Comparison of ENCODE assay signal across 29 cellular contexts in the genomic region with DNA sequence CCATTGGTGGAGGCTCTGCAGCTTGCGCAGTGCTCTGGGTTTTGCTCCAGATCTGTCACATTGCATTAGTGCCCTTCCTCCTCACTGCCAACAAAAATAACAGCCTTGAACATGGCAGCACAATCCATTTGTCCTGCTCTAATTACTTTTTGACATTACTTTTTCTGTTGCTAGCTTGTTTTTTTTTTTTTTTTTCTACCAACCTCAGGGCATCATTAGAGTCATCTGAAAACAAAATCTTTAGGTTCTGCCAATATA.
DNase-seq lines count a peak whose midpoint lies in the region; ATAC-seq lines count a peak whose summit lies in the region.
"Had no signal": no experiment of that assay in that cellular context is flagged by ENCODE, and none has a peak within 500 bp of the region (broad histone marks: within the 10 kb centered on the region; RNA-seq: fewer than 3 reads in every experiment).

No MANE protein-coding gene starts in this region.

- H3K4me3 Mint-ChIP-seq in activated naive CD4-positive, alpha-beta T cell treated with anti-CD3 and anti-CD28 coated beads, Interleukin-2, amount 10 ng/mL, durations not matched to agents 7 days and 5 days, result no peak overlapping the region
- H3K4me3 Mint-ChIP-seq: CD8-positive, alpha-beta T cell; H9; HFFc6 had no signal

- H3K9me3 Mint-ChIP-seq in activated naive CD4-positive, alpha-beta T cell treated with anti-CD3 and anti-CD28 coated beads, Interleukin-2, amount 10 ng/mL, durations not matched to agents 7 days and 5 days, result no peaks in the 10 kb centered on the region
- H3K9me3 Mint-ChIP-seq: CD8-positive, alpha-beta T cell; H9; HFFc6 had no signal

- H3K36me3 Mint-ChIP-seq in activated naive CD4-positive, alpha-beta T cell treated with anti-CD3 and anti-CD28 coated beads, Interleukin-2, amount 10 ng/mL, durations not matched to agents 7 days and 5 days, result no peaks in the 10 kb centered on the region
- H3K36me3 Mint-ChIP-seq: CD8-positive, alpha-beta T cell had no signal

- no peak for ATAC-seq in HG03135 (IDR thresholded peaks at IDR 0.05; ENCODE audit: unreplicated experiment)
- ATAC-seq: A549; CD8-positive, alpha-beta T cell had no signal

- H3K27me3 Mint-ChIP-seq in activated naive CD4-positive, alpha-beta T cell treated with anti-CD3 and anti-CD28 coated beads, Interleukin-2, amount 10 ng/mL, durations not matched to agents 7 days and 5 days, result peaks cover 15% of the 10 kb centered on the region

- in situ Hi-C loops in G401 (cut with HindIII; ENCODE audit: low sequenced_read_pairs), result no loop called here

- DNase-seq in Ammon's horn (ENCODE audit: low spot score), result peak; percentile 7
- DNase-seq in G401 (ENCODE audit: low spot score), result peak; percentile 97
- peak; percentile 96 for DNase-seq in cerebellar cortex (ENCODE audit: low spot score)
- DNase-seq in globus pallidus (ENCODE audit: low spot score), result peak; percentile 11
- DNase-seq in activated naive CD4-positive, alpha-beta T cell treated with anti-CD3 and anti-CD28 coated beads, Interleukin-2, amount 10 ng/mL, durations not matched to agents 7 days and 5 days, result no peak
- DNase-seq in nucleus accumbens (lab: John Stamatoyannopoulos, UW), result no peak
- no peak for DNase-seq in activated effector memory CD4-positive, alpha-beta T cell treated with anti-CD3 and anti-CD28 coated beads, Interleukin-2, amount 50 U/mL, for 16 hours
- DNase-seq: AML-193; CD8-positive, alpha-beta T cell; DMS 273 treated with DMSO at 0.1 percent for 48 hours; DMS79; EL; H9; HFFc6; IMR-90; KG1; MG63; NCI-H1417; NCI-H1694; NCI-H2081 treated with DMSO at 0.1 percent for 48 hours; NCI-H2171; NCI-H226; NCI-H510A; NCI-H69; RPMI8226; SHP77 treated with DMSO at 0.1 percent for 48 hours; SW 1271 had no signal

- H3K4me1 Mint-ChIP-seq in activated naive CD4-positive, alpha-beta T cell treated with anti-CD3 and anti-CD28 coated beads, Interleukin-2, amount 10 ng/mL, durations not matched to agents 7 days and 5 days, result no peaks in the 10 kb centered on the region

- CTCF ChIA-PET in activated naive CD4-positive, alpha-beta T cell treated with anti-CD3 and anti-CD28 coated beads, Interleukin-2, amount 10 ng/mL, durations not matched to agents 7 days and 5 days (lab: Charles Lee), result interaction anchor here (1.1 to 4.0 kb wide), 2 partner anchors 88 to 147 kb away, joined by 3 to 16 read pairs; no protein-coding TSS in a partner anchor

- H3K27ac Mint-ChIP-seq in activated naive CD4-positive, alpha-beta T cell treated with anti-CD3 and anti-CD28 coated beads, Interleukin-2, amount 10 ng/mL, durations not matched to agents 7 days and 5 days, result no peak overlapping the region
- H3K27ac Mint-ChIP-seq: CD8-positive, alpha-beta T cell; H9; HFFc6 had no signal

Comparison
In these comparisons a context has a peak if more than half of its experiments do, and no peak if none do; other contexts are left out.
1. DNase-seq: peak in Ammon's horn (single experiment), G401 (single experiment), cerebellar cortex (single experiment) and globus pallidus (single experiment); none in activated naive CD4-positive, alpha-beta T cell treated with anti-CD3 and anti-CD28 coated beads, Interleukin-2, amount 10 ng/mL, durations not matched to agents 7 days and 5 days (single experiment), nucleus accumbens (0 of 56) and activated effector memory CD4-positive, alpha-beta T cell treated with anti-CD3 and anti-CD28 coated beads, Interleukin-2, amount 50 U/mL, for 16 hours (single experiment).